8 cellular contexts compared by ENCODE assay signal in genomic region chr3:120742198-120743080, GRCh38. TPM values are rescaled to one million over a fixed set of nuclear protein-coding genes. Genes with fewer than 3 reads are reported as not detected.
DNase-seq lines count a peak whose midpoint lies in the region; ATAC-seq and TF ChIP-seq lines count a peak whose summit lies in the region.

Gene GTF2E1 (plus strand): TSS chr3:120742744. CDS start chr3:120750553, 7,809 bp downstream.
Gene RABL3 (minus strand): TSS chr3:120742516. CDS start chr3:120742507, 9 bp downstream.

- H3K4me3 ChIP-seq in choroid plexus epithelial cell (ENCODE audit: low read depth, low read length) (peak within 1 kb of the TSS; percentile 95), kidney epithelial cell (ENCODE audit: low read depth, low read length) (peak within 1 kb of the TSS; percentile 97)

- peaks cover 30% of the 10 kb centered on the region for H3K36me3 Mint-ChIP-seq in activated CD4-positive, alpha-beta T cell treated with anti-CD3 and anti-CD28 coated beads for 36 hours (ENCODE audit: low read depth)

- no peaks in the 10 kb centered on the region for H3K36me3 ChIP-seq in kidney epithelial cell (ENCODE audit: control insufficient read depth, insufficient read depth, low read length)

- peaks cover 2% of the 10 kb centered on the region for H3K9me3 Mint-ChIP-seq in activated CD4-positive, alpha-beta T cell treated with anti-CD3 and anti-CD28 coated beads for 36 hours (ENCODE audit: low read depth)

- peak; percentile 99 for ATAC-seq in HG03442 (IDR thresholded peaks at IDR 0.05; ENCODE audit: unreplicated experiment)
- ATAC-seq in activated CD4-positive, alpha-beta T cell treated with anti-CD3 and anti-CD28 coated beads for 36 hours = peak; percentile 99

- peak within 1 kb of the TSS; percentile 98 for H3K4me3 Mint-ChIP-seq in activated CD4-positive, alpha-beta T cell treated with anti-CD3 and anti-CD28 coated beads for 36 hours

- DNase-seq in Ammon's horn (ENCODE audit: low spot score) (peak; percentile 100), GM19238 (ENCODE audit: insufficient read length, low spot score) (peak; percentile 81), NCI-H524 (lab: John Stamatoyannopoulos, UW) (peak; percentile 100), choroid plexus epithelial cell (ENCODE audit: low read depth) (peak; percentile 100), kidney epithelial cell (ENCODE audit: low read depth) (peak; percentile 99)
- peak; percentile 96 for DNase-seq in activated CD4-positive, alpha-beta T cell treated with anti-CD3 and anti-CD28 coated beads for 36 hours
- peak; percentile 91 to 92 for DNase-seq in stimulated activated CD4-positive, alpha-beta T cell treated with anti-CD3 and anti-CD28 coated beads, Interleukin-15, amount 100 ng/mL, for 48 hours (ENCODE audit: low read depth in 2 of 2)

- no peak for TF ChIP-seq CTCF in choroid plexus epithelial cell (conservative IDR thresholded peaks at IDR 0.05; ENCODE audit: low read depth, low read length)
- TF ChIP-seq CTCF in kidney epithelial cell (IDR thresholded peaks at IDR 0.05; ENCODE audit: insufficient read depth, low read length, poor library complexity, severe bottlenecking) = no peak

- H3K27me3 Mint-ChIP-seq in activated CD4-positive, alpha-beta T cell treated with anti-CD3 and anti-CD28 coated beads for 36 hours = no peaks in the 10 kb centered on the region

- peaks cover 28% of the 10 kb centered on the region for H3K4me1 Mint-ChIP-seq in activated CD4-positive, alpha-beta T cell treated with anti-CD3 and anti-CD28 coated beads for 36 hours

- CTCF ChIA-PET in activated CD4-positive, alpha-beta T cell treated with anti-CD3 and anti-CD28 coated beads for 36 hours (lab: Charles Lee) = interaction anchor here (0.9 to 3.8 kb wide), 2 partner anchors 145 to 182 kb away, joined by 3 to 17 read pairs; no protein-coding TSS in a partner anchor

- POLR2A ChIA-PET in activated CD4-positive, alpha-beta T cell treated with anti-CD3 and anti-CD28 coated beads for 36 hours (lab: Charles Lee) = interaction anchor here (0.7 to 1.5 kb wide), 3 partner anchors 21 to 147 kb away, joined by 3 to 5 read pairs (median 4); partner anchors contain the start of gene NDUFB4

- intact Hi-C loops in activated CD4-positive, alpha-beta T cell treated with anti-CD3 and anti-CD28 coated beads for 36 hours (cut with DNase I, micrococcal nuclease) = loop anchor here (1.0 to 10.0 kb wide), 9 partner anchors 53 to 1640 kb away; partner anchors contain the start of genes COX17 (in 2 of the 2), NDUFB4 (in 2 of the 2), LRRC58 (in 1 of the 2) and MIX23 (in 1 of the 2)

- peak within 1 kb of the TSS; percentile 95 for H3K27ac Mint-ChIP-seq in activated CD4-positive, alpha-beta T cell treated with anti-CD3 and anti-CD28 coated beads for 36 hours

- no peaks in the 10 kb centered on the region for H3K27me3 ChIP-seq in kidney epithelial cell (ENCODE audit: control insufficient read depth, insufficient read depth, low read length)

RNA-seq across cellular contexts. Expression of gene GTF2E1, which starts in this region (rescaled TPM):
- total RNA-seq in activated CD4-positive, alpha-beta T cell treated with anti-CD3 and anti-CD28 coated beads for 36 hours = 10 to 100 TPM; 26.1 to 27.0 TPM
- total RNA-seq in kidney epithelial cell = 19.2 and 20.0 TPM in 2 replicates

RNA-seq across cellular contexts. Expression of gene RABL3, which starts in this region (rescaled TPM):
- total RNA-seq in activated CD4-positive, alpha-beta T cell treated with anti-CD3 and anti-CD28 coated beads for 36 hours = 10 to 100 TPM; 35.5 to 37.8 TPM
- 12.4 and 16.6 TPM in 2 replicates for total RNA-seq in kidney epithelial cell

Comparison
In these comparisons a context has a peak if more than half of its experiments do, and no peak if none do; other contexts are left out.
1. Peak in every context shown above with its lines: DNase-seq, ATAC-seq and H3K4me3 ChIP-seq.